In the genomic region with DNA sequence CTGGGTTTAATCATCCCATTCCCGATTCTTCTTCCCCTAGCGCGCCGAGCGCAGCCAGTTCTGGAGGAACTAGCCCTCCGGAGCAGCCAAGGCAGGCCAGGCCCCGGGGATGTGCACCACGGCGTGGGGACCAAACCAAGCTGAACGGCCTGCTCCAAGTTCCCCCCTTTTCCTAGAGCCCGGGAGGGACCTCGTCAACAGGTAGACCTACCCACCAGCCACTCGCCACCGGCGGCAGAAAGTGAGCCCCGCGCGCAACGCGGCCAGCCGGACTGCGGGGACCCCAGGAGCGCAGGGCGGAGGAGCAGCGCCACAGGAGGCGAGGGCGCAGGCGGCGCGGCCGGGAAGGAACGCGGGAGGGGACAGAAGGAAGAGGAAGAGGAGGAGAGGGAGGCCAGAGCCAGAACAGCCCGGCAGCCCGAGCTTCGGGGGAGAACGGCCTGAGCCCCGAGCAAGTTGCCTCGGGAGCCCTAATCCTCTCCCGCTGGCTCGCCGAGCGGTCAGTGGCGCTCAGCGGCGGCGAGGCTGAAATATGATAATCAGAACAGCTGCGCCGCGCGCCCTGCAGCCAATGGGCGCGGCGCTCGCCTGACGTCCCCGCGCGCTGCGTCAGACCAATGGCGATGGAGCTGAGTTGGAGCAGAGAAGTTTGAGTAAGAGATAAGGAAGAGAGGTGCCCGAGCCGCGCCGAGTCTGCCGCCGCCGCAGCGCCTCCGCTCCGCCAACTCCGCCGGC, we compare ENCODE assay signal across 8 cellular contexts. TPM values are rescaled to one million over a fixed set of nuclear protein-coding genes. Genes with fewer than 3 reads are reported as not detected.
DNase-seq lines count a peak whose midpoint lies in the region; ATAC-seq, FAIRE-seq and TF ChIP-seq lines count a peak whose summit lies in the region.

A gene (plus strand): TSS at position 690 of the 735 bp plus-strand sequence. CDS start 224 bp downstream, outside the sequence.

- H3K27ac ChIP-seq in AG04450 (ENCODE audit: low read depth, low read length) (no peak within 1 kb of the TSS), H1 (ENCODE audit: low read depth, low read length) (no peak within 1 kb of the TSS), mesodermal cell (ENCODE audit: low read depth, low read length, severe bottlenecking) (peak within 1 kb of the TSS; percentile 71), uterus (peak within 1 kb of the TSS in 1 of 2 donors; percentile 58)

- H3K18ac ChIP-seq in H1 (ENCODE audit: extremely low read depth, low read length): 0 out of 2 replicates have a peak within 1 kb of the TSS, but pooled peaks have one; percentile 43

- H2AFZ ChIP-seq in H1 (ENCODE audit: low read length): peak within 1 kb of the TSS; percentile 69; the same call in 1 of the 2 replicates

- peaks cover 5% of the 10 kb centered on the region; the same call in 1 of the 2 replicates for H3K9me3 ChIP-seq in AG04450 (ENCODE audit: control insufficient read depth, insufficient read depth, low read length)
- H3K9me3 ChIP-seq in H1 (ENCODE audit: insufficient read depth in 2 of 2, low read depth in 1 of 2, low read length in 1 of 2): no peaks in the 10 kb centered on the region; a peak in 1 of 4 replicates
- no peaks in the 10 kb centered on the region for H3K9me3 ChIP-seq in mesodermal cell (ENCODE audit: control insufficient read depth, low read length)
- H3K9me3 ChIP-seq in uterus: no peaks in the 10 kb centered on the region

- no peak within 1 kb of the TSS for H4K91ac ChIP-seq in H1 (replicated peaks; ENCODE audit: insufficient read length, low read length)

- H2BK20ac ChIP-seq in H1 (ENCODE audit: low read length): no peak within 1 kb of the TSS

- H3K23me2 ChIP-seq in H1 (ENCODE audit: low read depth, low read length): peaks cover 33% of the 10 kb centered on the region

- FAIRE-seq in H1 (lab: Jason Lieb, UNC): no peak

- POLR2A ChIA-PET in AG04450 (lab: Yijun Ruan, JAX) (no interaction called here), H1 (lab: Charles Lee; ENCODE audit: partially characterized antibody) (interaction anchor here (1.2 to 1.8 kb wide), 2 partner anchors 12 to 17 kb away, joined by 3 to 6 read pairs; no protein-coding TSS in a partner anchor)

- WGBS in H1 (ENCODE audit: extremely low coverage in 1 of 2, insufficient coverage in 1 of 2, insufficient read length in 1 of 2, insufficient replicate concordance in 2 of 2, low coverage in 1 of 2, low lambda C conversion rate in 2 of 2, missing lambda C conversion rate in 1 of 2), 2 experiments: 2% methylated on average over 56 of the region's 73 CpGs; no CpG with 5 or more reads in 1 of the 2 experiments
- WGBS in mesodermal cell (ENCODE audit: insufficient coverage in 2 of 2), 2 experiments: 0% methylated on average over 50 to 53 of the region's 73 CpGs

- no peak within 1 kb of the TSS for H4K5ac ChIP-seq in H1 (ENCODE audit: insufficient read length, low read depth, low read length)

- intact Hi-C loops in uterus (cut with DNase I; ENCODE audit: low total_unique reads): no loop called here

- CTCF ChIA-PET in AG04450 (lab: Charles Lee) (no interaction called here), H1 (lab: Charles Lee; ENCODE audit: partially characterized antibody) (interaction anchor here (0.7 to 11.8 kb wide), 10 partner anchors 9 to 625 kb away, joined by 3 to 113 read pairs (median 4); no protein-coding TSS in a partner anchor)

- H2BK120ac ChIP-seq in H1 (replicated peaks; ENCODE audit: low read depth, low read length): no peak within 1 kb of the TSS

- peak within 1 kb of the TSS; percentile 91 to 93 for H3K4me2 ChIP-seq in H1 (ENCODE audit: insufficient read depth in 1 of 2, low read depth in 2 of 2, low read length in 2 of 2)

- DNase-seq in AG04450 (ENCODE audit: low read depth, low spot score): no peak
- peak; percentile 98 for DNase-seq in HCEC 1CT
- DNase-seq in NCI-H82 (lab: John Stamatoyannopoulos, UW): peak; percentile 91
- peak in 1 of 2 experiments; percentile 88 for DNase-seq in H1 (ENCODE audit: low read depth in 1 of 2, low spot score in 2 of 2)
- DNase-seq in uterus: peak in 1 of 2 donors; percentile 23
- no peak for DNase-seq in activated effector memory CD4-positive, alpha-beta T cell treated with anti-CD3 and anti-CD28 coated beads, Interleukin-2, amount 50 U/mL, for 16 hours

- H3K36me3 ChIP-seq in H1 (ENCODE audit: control insufficient read depth in 2 of 4, insufficient read depth in 4 of 4, low read length in 3 of 4) (no peaks in the 10 kb centered on the region), mesodermal cell (ENCODE audit: control insufficient read depth, insufficient read depth, low read length) (no peaks in the 10 kb centered on the region), uterus (no peaks in the 10 kb centered on the region)

- no peaks in the 10 kb centered on the region for H3K79me2 ChIP-seq in H1 (ENCODE audit: control insufficient read depth in 1 of 2, insufficient read depth in 2 of 2, low read length in 2 of 2)

- H3K14ac ChIP-seq in H1 (ENCODE audit: insufficient read length): no peak within 1 kb of the TSS

- no peak for TF ChIP-seq EP300 in H1 (IDR thresholded peaks at IDR 0.05; ENCODE audit: borderline replicate concordance in 1 of 2, low read depth in 2 of 2, low read length in 2 of 2)

- peak within 1 kb of the TSS; percentile 8; the same call in 1 of the 2 replicates for H2BK5ac ChIP-seq in H1 (ENCODE audit: low read depth, low read length)

- H3K4me3 ChIP-seq in AG04450 (ENCODE audit: low read depth, low read length) (peak within 1 kb of the TSS; percentile 47), H1 (ENCODE audit: extremely low read depth in 1 of 4, insufficient read depth in 2 of 4, low read depth in 3 of 4, low read length in 4 of 4) (peak within 1 kb of the TSS; percentile 37 to 66 (median 55)), mesodermal cell (ENCODE audit: extremely low read depth, insufficient read depth, low read length, poor library complexity, severe bottlenecking) (peak within 1 kb of the TSS; percentile 71), uterus (peak within 1 kb of the TSS in 1 of 2 donors; percentile 2)

- H3K4me1 ChIP-seq in H1 (replicated peaks in 1 of 4; ENCODE audit: control insufficient read depth in 3 of 4, insufficient read depth in 4 of 4, low read length in 3 of 4) (peaks cover 10 to 48% (median 26%) of the 10 kb centered on the region in 4 experiments), mesodermal cell (ENCODE audit: control insufficient read depth, insufficient read depth, low read length, poor library complexity, severe bottlenecking) (peaks cover 23% of the 10 kb centered on the region), uterus (peaks cover 0 to 12% of the 10 kb centered on the region in 2 donors)

- H3K56ac ChIP-seq in H1 (replicated peaks; ENCODE audit: insufficient read length, low read depth, low read length): no peak within 1 kb of the TSS

- no peak within 1 kb of the TSS for H3K23ac ChIP-seq in H1 (ENCODE audit: insufficient read length)

- peaks cover 53% of the 10 kb centered on the region for H3K27me3 ChIP-seq in AG04450 (ENCODE audit: control insufficient read depth, insufficient read depth, low read length)
- peaks cover 47 to 99% (median 81%) of the 10 kb centered on the region in 4 experiments for H3K27me3 ChIP-seq in H1 (replicated peaks in 1 of 4; ENCODE audit: control insufficient read depth in 3 of 4, extremely low read depth in 1 of 4, insufficient read depth in 3 of 4, low read length in 3 of 4)
- peaks cover 0 to 86% of the 10 kb centered on the region in 2 donors for H3K27me3 ChIP-seq in uterus

- no peak within 1 kb of the TSS for H3K4ac ChIP-seq in H1 (replicated peaks; ENCODE audit: insufficient read length, low read depth, low read length)

- 0 out of 2 replicates have a peak within 1 kb of the TSS, but pooled peaks have one; percentile 19 for H2BK12ac ChIP-seq in H1 (ENCODE audit: low read depth, low read length)

- peaks cover 0 to 9% of the 10 kb centered on the region in 2 experiments for H4K20me1 ChIP-seq in H1 (replicated peaks in 1 of 2; ENCODE audit: control insufficient read depth in 1 of 2, insufficient read depth in 2 of 2, low read length in 2 of 2)

- no peaks in the 10 kb centered on the region for H3K79me1 ChIP-seq in H1 (ENCODE audit: low read depth, low read length)

- TF ChIP-seq CTCF in AG04450 (IDR thresholded peaks at IDR 0.05; ENCODE audit: low read depth, low read length): no peak
- no peak for TF ChIP-seq CTCF in H1 (IDR thresholded peaks at IDR 0.05; ENCODE audit: control extremely low read depth in 1 of 3, insufficient read depth in 1 of 3, low read depth in 1 of 3, low read length in 3 of 3)
- TF ChIP-seq CTCF in uterus (IDR thresholded peaks at IDR 0.05): no peak

- no peak for TF ChIP-seq RAD21 in H1 (IDR thresholded peaks at IDR 0.05 in 1 of 2, conservative IDR thresholded peaks at IDR 0.05 in 1 of 2; ENCODE audit: low read depth in 2 of 2, low read length in 2 of 2)

- ATAC-seq in HG03097 (IDR thresholded peaks at IDR 0.05; ENCODE audit: low FRiP score, unreplicated experiment): no peak

- H3K9ac ChIP-seq in H1 (replicated peaks in 1 of 4; ENCODE audit: extremely low read depth in 1 of 4, low read depth in 3 of 4, low read length in 3 of 4): no peak within 1 kb of the TSS

- TF ChIP-seq POLR2A in H1 (IDR thresholded peaks at IDR 0.05; ENCODE audit: control extremely low read depth in 1 of 2, low read depth in 2 of 2, low read length in 2 of 2): peak in 1 of 2 experiments; percentile 47; a peak in 1 of 3 replicates
- peak; percentile 34 to 49 for TF ChIP-seq POLR2A in uterus (IDR thresholded peaks at IDR 0.05)

- H2AK5ac ChIP-seq in H1 (ENCODE audit: low read depth, low read length): no peak within 1 kb of the TSS

- H2BK15ac ChIP-seq in H1 (ENCODE audit: low read length): no peak within 1 kb of the TSS

- H4K8ac ChIP-seq in H1 (ENCODE audit: extremely low read depth, insufficient read depth, low read length): peak within 1 kb of the TSS; percentile 69; the same call in 1 of the 2 replicates

TF ChIP-seq in H1, 55 proteins besides CTCF, POLR2A, EP300 and RAD21 (continues in another document):
- no peak for TF ChIP-seq EZH2 (IDR thresholded peaks at IDR 0.05; ENCODE audit: low read depth, low read length, severe bottlenecking)
- TF ChIP-seq CREB1 (IDR thresholded peaks at IDR 0.05): peak; percentile 69

RNA-seq across cellular contexts. Expression of the gene that starts here (rescaled TPM):
- polyA plus RNA-seq in AG04450 (2011; rRNA removed) (not detected in 2 replicates), H1 (2011; rRNA removed) (0.05 and 0.14 TPM in 2 replicates)
- not detected in 2 replicates for polyA minus RNA-seq in AG04450 (2011; rRNA and poly(A)+ RNA removed)
- total RNA-seq in H1 (2021; fragmentation: NEBNext Ultra II Directional; extraction: Animal tissue kit (Norgen Biotek cat#: 25700)): 0.19 TPM in 1 of 2 replicates, not detected in the other
- polyA plus RNA-seq in H1 (2011; cell fraction: cytosol; rRNA removed): 0.05 TPM
- 0.11 TPM for polyA plus RNA-seq in H1 (2011; cell fraction: nucleus; rRNA removed)
- 0.13 to 0.24 TPM in 2 of 4 replicates, not detected in the others for polyA plus RNA-seq in H1 (2012, experiment 1 of 2)
- 0.14 TPM for polyA plus RNA-seq in H1 (2012, experiment 2 of 2)
- 0.20 TPM for polyA plus RNA-seq in H1 (2013, experiment 1 of 2)
- 0.18 TPM for polyA plus RNA-seq in H1 (2013, experiment 2 of 2)
- 0.09 and 0.44 TPM in 2 replicates for polyA minus RNA-seq in H1 (2011; rRNA and poly(A)+ RNA removed)
- polyA minus RNA-seq in H1 (2011; cell fraction: cytosol; rRNA and poly(A)+ RNA removed): not detected
- not detected for polyA minus RNA-seq in H1 (2011; cell fraction: nucleus; rRNA and poly(A)+ RNA removed)
- polyA plus RNA-seq in mesodermal cell (2013, experiment 1 of 2): 32.5 TPM
- 25.2 TPM for polyA plus RNA-seq in mesodermal cell (2013, experiment 2 of 2)
- total RNA-seq in uterus: 1 to 10 TPM in 1 of 4 donors, under 1 TPM in 1, not detected in 2; 0.24 to 2.7 TPM

Comparison
In these comparisons a context has a peak if more than half of its experiments do, and no peak if none do; other contexts are left out.
1. DNase-seq: peak in HCEC 1CT (single experiment) and NCI-H82 (single experiment); none in AG04450 (single experiment) and activated effector memory CD4-positive, alpha-beta T cell treated with anti-CD3 and anti-CD28 coated beads, Interleukin-2, amount 50 U/mL, for 16 hours (single experiment).